8 cellular contexts compared by ENCODE assay signal in genomic region chr5:52007230-52007858, GRCh38.
A peak's percentile ranks its signal among the peaks of the same experiment; 100 is the strongest.
DNase-seq lines count a peak whose midpoint lies in the region; TF ChIP-seq lines count a peak whose summit lies in the region.

No MANE protein-coding gene starts in this region.

- no TSS peak for BruUV-seq in Calu3 (replicated peaks; lab: Mats Ljungman, UMichigan)

- no peak overlapping the region for H3K27ac Mint-ChIP-seq in Calu3 (ENCODE audit: unreplicated experiment)

- DNase-seq in Calu3 (peak; percentile 54), H7 (peak; percentile 12), NCI-H2081 treated with DMSO at 0.1 percent for 48 hours (lab: John Stamatoyannopoulos, UW) (peak; percentile 77), astrocyte of the cerebellum (ENCODE audit: low read depth) (peak; percentile 12), left kidney (ENCODE audit: low read depth, low spot score) (peak; percentile 68), ecto neural progenitor cell (ENCODE audit: low spot score) (no peak), 8988T (no peak)
- DNase-seq in central memory CD4-positive, alpha-beta T cell: no peak

- H3K27me3 Mint-ChIP-seq in Calu3 (ENCODE audit: unreplicated experiment): no peaks in the 10 kb centered on the region

- H3K27me3 ChIP-seq in H7 (ENCODE audit: control insufficient read depth, insufficient read depth, low read length): no peaks in the 10 kb centered on the region

- H3K36me3 Mint-ChIP-seq in Calu3 (ENCODE audit: insufficient read depth, unreplicated experiment): no peaks in the 10 kb centered on the region

- H3K4me3 ChIP-seq in H7 (ENCODE audit: insufficient read depth, low read depth, low read length) (no peak overlapping the region), astrocyte of the cerebellum (ENCODE audit: low read depth, low read length) (no peak overlapping the region)

- peak; percentile 56 for TF ChIP-seq CTCF in Calu3 (IDR thresholded peaks at IDR 0.05; ENCODE audit: unreplicated experiment)
- peak; percentile 71 for TF ChIP-seq CTCF in astrocyte of the cerebellum (IDR thresholded peaks at IDR 0.05; ENCODE audit: low read depth, low read length, missing control alignments)

- in situ Hi-C loops in astrocyte of the cerebellum (cut with HindIII; ENCODE audit: low sequenced_read_pairs): no loop called here

- H3K36me3 ChIP-seq in H7 (replicated peaks; ENCODE audit: control insufficient read depth, insufficient read depth, low read length): no peaks in the 10 kb centered on the region

- intact Hi-C loops in Calu3 (cut with micrococcal nuclease; ENCODE audit: unreplicated experiment): loop anchor here (1.0 to 5.0 kb wide), 6 partner anchors 350 to 1048 kb away; no protein-coding TSS in a partner anchor

- H3K9me3 Mint-ChIP-seq in Calu3 (ENCODE audit: low read depth, unreplicated experiment): no peaks in the 10 kb centered on the region

- H3K4me3 Mint-ChIP-seq in Calu3 (ENCODE audit: low read depth, unreplicated experiment): peak overlapping the region; percentile 43

- CTCF ChIA-PET in Calu3 (lab: Charles Lee): interaction anchor here (0.7 to 1.1 kb wide), 4 partner anchors 9 to 1049 kb away, joined by 3 to 7 read pairs (median 4); no protein-coding TSS in a partner anchor

- peaks cover 15% of the 10 kb centered on the region for H3K4me1 Mint-ChIP-seq in Calu3 (ENCODE audit: low read depth, unreplicated experiment)

Comparison
In these comparisons a context has a peak if more than half of its experiments do, and no peak if none do; other contexts are left out.
1. DNase-seq: peak in Calu3 (single experiment), H7 (single experiment), NCI-H2081 treated with DMSO at 0.1 percent for 48 hours (single experiment), astrocyte of the cerebellum (single experiment) and left kidney (single experiment); none in ecto neural progenitor cell (single experiment), central memory CD4-positive, alpha-beta T cell (single experiment) and 8988T (single experiment).